Comparison of ENCODE assay signal across 9 cellular contexts in the genomic region with DNA sequence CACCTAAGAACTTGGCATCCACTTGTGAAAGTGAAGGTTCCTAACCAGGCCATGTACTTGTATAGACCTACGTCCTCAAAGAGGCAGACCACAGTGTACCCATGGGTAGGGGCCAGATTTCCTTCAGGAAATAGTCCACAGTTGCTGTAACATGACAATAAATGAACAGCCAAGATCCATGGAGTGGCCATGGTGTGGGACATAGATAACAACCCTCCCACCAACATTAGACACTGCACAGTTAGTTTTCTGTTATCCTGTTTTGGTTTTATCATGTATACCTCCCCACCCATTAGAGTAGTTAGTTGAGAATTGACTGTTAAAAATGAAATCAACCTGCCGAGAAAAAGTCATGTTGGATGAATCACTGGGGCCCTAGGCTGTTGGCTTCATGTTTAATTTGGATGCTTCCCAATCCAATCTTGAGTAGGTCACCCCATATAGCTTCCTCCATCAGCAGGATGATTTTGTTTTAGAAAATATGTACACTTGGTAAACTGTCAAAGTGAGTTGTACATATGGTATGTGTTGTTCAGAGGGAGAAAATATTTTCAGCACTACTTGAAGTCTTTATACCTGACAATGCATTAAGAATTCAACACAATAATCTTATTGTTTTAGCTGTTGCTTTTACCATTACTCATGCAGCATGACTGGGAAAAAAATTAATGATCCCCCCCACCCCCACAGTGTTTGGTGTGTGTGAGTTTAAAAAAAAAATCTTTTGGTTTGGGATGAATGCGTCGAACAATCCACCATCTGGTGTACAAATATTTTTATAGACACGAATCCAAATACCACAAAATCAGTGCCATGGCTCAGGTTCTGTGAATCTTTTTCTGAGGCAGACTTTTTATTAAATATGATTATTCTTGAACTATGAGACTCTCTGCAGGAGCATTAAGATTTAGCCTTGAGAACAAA.
DNase-seq lines count a peak whose midpoint lies in the region; TF ChIP-seq lines count a peak whose summit lies in the region.
"Had no signal": no experiment of that assay in that cellular context is flagged by ENCODE, and none has a peak within 500 bp of the region (broad histone marks: within the 10 kb centered on the region; RNA-seq: fewer than 3 reads in every experiment).

No MANE protein-coding gene starts in this region.

- H2AK5ac ChIP-seq in mesendoderm (ENCODE audit: low read length), result peak overlapping the region; percentile 36

- H3K9ac ChIP-seq in mesendoderm (ENCODE audit: low read length), result no peak overlapping the region

- WGBS in mesendoderm (ENCODE audit: extremely low coverage, insufficient coverage, low lambda C conversion rate), result no CpG with 5 or more reads among the region's 5 CpGs

- H3K27ac Mint-ChIP-seq in chondrocyte (ENCODE audit: unreplicated experiment), result peak overlapping the region; percentile 91
- H3K27ac Mint-ChIP-seq in CD4-positive, alpha-beta memory T cell, result no peak overlapping the region

- H3K36me3 ChIP-seq in MG63, result no peaks in the 10 kb centered on the region
- no peaks in the 10 kb centered on the region for H3K36me3 ChIP-seq in mesendoderm (ENCODE audit: control insufficient read depth, insufficient read depth, low read length)
- no peaks in the 10 kb centered on the region for H3K36me3 ChIP-seq in CD4-positive, alpha-beta memory T cell (ENCODE audit: insufficient read depth, low read length)

- no peak overlapping the region for H3K4ac ChIP-seq in mesendoderm (ENCODE audit: low read depth, low read length)

- H3K23ac ChIP-seq in mesendoderm (ENCODE audit: low read length), result peak overlapping the region; percentile 15

- H4K8ac ChIP-seq in mesendoderm (ENCODE audit: low read depth, low read length), result no peak overlapping the region

- H3K56ac ChIP-seq in mesendoderm (ENCODE audit: low read length), result peak overlapping the region; percentile 43

- no peaks in the 10 kb centered on the region for H3K36me3 Mint-ChIP-seq in chondrocyte (ENCODE audit: low read depth)
- no peaks in the 10 kb centered on the region for H3K36me3 Mint-ChIP-seq in CD4-positive, alpha-beta memory T cell

- no peaks in the 10 kb centered on the region for H3K9me3 Mint-ChIP-seq in chondrocyte (ENCODE audit: low read depth)
- H3K9me3 Mint-ChIP-seq in CD4-positive, alpha-beta memory T cell, result no peaks in the 10 kb centered on the region

- H3K27me3 Mint-ChIP-seq in chondrocyte (ENCODE audit: low read depth), result no peaks in the 10 kb centered on the region
- peaks cover 31 to 34% of the 10 kb centered on the region in 2 donors for H3K27me3 Mint-ChIP-seq in CD4-positive, alpha-beta memory T cell

- no peak overlapping the region for H3K4me3 ChIP-seq in AG04449 (ENCODE audit: low read depth, low read length)
- H3K4me3 ChIP-seq in MG63, result no peak overlapping the region
- no peak overlapping the region for H3K4me3 ChIP-seq in mesendoderm (ENCODE audit: low read length)
- no peak overlapping the region for H3K4me3 ChIP-seq in CD4-positive, alpha-beta memory T cell (ENCODE audit: low read length in 2 of 2)

- peaks cover 17% of the 10 kb centered on the region for H3K4me1 ChIP-seq in mesendoderm (ENCODE audit: control insufficient read depth, low read depth, low read length)
- H3K4me1 ChIP-seq in CD4-positive, alpha-beta memory T cell (ENCODE audit: insufficient read depth, low read length), result no peaks in the 10 kb centered on the region

- CTCF ChIA-PET in AG04449 (lab: Yijun Ruan, JAX), result interaction anchor here (5.0 to 29.0 kb wide), 3 partner anchors 10 to 290 kb away, joined by 40 to 1945 read pairs (median 112); no protein-coding TSS in a partner anchor
- CTCF ChIA-PET in CD4-positive, alpha-beta memory T cell (lab: Charles Lee; ENCODE audit: partially characterized antibody), result no interaction called here

- no peak overlapping the region for H2BK120ac ChIP-seq in mesendoderm (ENCODE audit: low read depth, low read length)

- POLR2A ChIA-PET in AG04449 (lab: Yijun Ruan, JAX), result interaction anchor here (0.6 to 1.3 kb wide), 7 partner anchors 8 to 305 kb away, joined by 3 to 5 read pairs (median 3); a partner anchor contains a TSS
- POLR2A ChIA-PET in CD4-positive, alpha-beta memory T cell (lab: Charles Lee; ENCODE audit: partially characterized antibody), result no interaction called here

- H2BK5ac ChIP-seq in mesendoderm (ENCODE audit: low read length), result peak overlapping the region; percentile 81

- H2BK15ac ChIP-seq in mesendoderm (replicated peaks; ENCODE audit: low read depth), result peak overlapping the region; percentile 47

- peaks cover 78% of the 10 kb centered on the region for H3K4me1 Mint-ChIP-seq in chondrocyte (ENCODE audit: low read depth)
- peaks cover 0 to 2% (median 0%) of the 10 kb centered on the region in 4 donors for H3K4me1 Mint-ChIP-seq in CD4-positive, alpha-beta memory T cell

- intact Hi-C loops in CD4-positive, alpha-beta memory T cell (cut with micrococcal nuclease), result no loop called here

- no peaks in the 10 kb centered on the region for H3K79me2 ChIP-seq in mesendoderm (ENCODE audit: control insufficient read depth, insufficient read depth, low read length)

- no peaks in the 10 kb centered on the region for H3K27me3 ChIP-seq in MG63
- H3K27me3 ChIP-seq in mesendoderm (ENCODE audit: insufficient read depth, low read length, poor library complexity), result no peaks in the 10 kb centered on the region
- H3K27me3 ChIP-seq in CD4-positive, alpha-beta memory T cell (ENCODE audit: insufficient read depth, low read length), result peaks cover 3% of the 10 kb centered on the region

- no peaks in the 10 kb centered on the region for H3K9me3 ChIP-seq in MG63
- H3K9me3 ChIP-seq in CD4-positive, alpha-beta memory T cell (ENCODE audit: control insufficient read depth in 1 of 2, low read length in 2 of 2), result no peaks in the 10 kb centered on the region

- H3K27ac ChIP-seq in mesendoderm (ENCODE audit: low read depth, low read length), result no peak overlapping the region
- no peak overlapping the region for H3K27ac ChIP-seq in CD4-positive, alpha-beta memory T cell (ENCODE audit: low read depth, low read length)

- TF ChIP-seq CTCF in AG04449 (IDR thresholded peaks at IDR 0.05; ENCODE audit: insufficient read depth, low read length, missing control alignments) (no peak), chondrocyte (IDR thresholded peaks at IDR 0.05) (peak; percentile 17), GM20000 (IDR thresholded peaks at IDR 0.05; ENCODE audit: extremely low read depth, missing control alignments) (no peak)

- no peaks in the 10 kb centered on the region for H3K79me1 ChIP-seq in mesendoderm (ENCODE audit: low read length)

- no peak overlapping the region for H4K5ac ChIP-seq in mesendoderm (ENCODE audit: low read length)

- no peak overlapping the region for H3K4me2 ChIP-seq in mesendoderm (ENCODE audit: low read length)

- H3K18ac ChIP-seq in mesendoderm (ENCODE audit: low read length), result peak overlapping the region; percentile 60

- peak; percentile 99 for DNase-seq in AG04449 (ENCODE audit: low read depth, low spot score)
- DNase-seq in MG63, result peak; percentile 82
- DNase-seq in chondrocyte (ENCODE audit: low spot score), result no peak
- no peak for DNase-seq in mesendoderm
- DNase-seq in NCI-H524 (lab: John Stamatoyannopoulos, UW), result no peak
- DNase-seq in germinal center (ENCODE audit: low spot score), result no peak
- no peak for DNase-seq in GM20000 (ENCODE audit: low spot score)
- no peak for DNase-seq in CD4-positive, alpha-beta memory T cell
- DNase-seq: NCI-H774 had no signal

- no peak overlapping the region for H3K4me3 Mint-ChIP-seq in chondrocyte (ENCODE audit: unreplicated experiment)
- no peak overlapping the region for H3K4me3 Mint-ChIP-seq in CD4-positive, alpha-beta memory T cell

Comparison
In these comparisons a context has a peak if more than half of its experiments do, and no peak if none do; other contexts are left out.
1. DNase-seq: peak in AG04449 (single experiment) and MG63 (single experiment); none in chondrocyte (single experiment), mesendoderm (single experiment), NCI-H524 (0 of 2), germinal center (single experiment), GM20000 (single experiment) and CD4-positive, alpha-beta memory T cell (0 of 5).